ENCODE assay signal across 2 cellular contexts in the genomic region with DNA sequence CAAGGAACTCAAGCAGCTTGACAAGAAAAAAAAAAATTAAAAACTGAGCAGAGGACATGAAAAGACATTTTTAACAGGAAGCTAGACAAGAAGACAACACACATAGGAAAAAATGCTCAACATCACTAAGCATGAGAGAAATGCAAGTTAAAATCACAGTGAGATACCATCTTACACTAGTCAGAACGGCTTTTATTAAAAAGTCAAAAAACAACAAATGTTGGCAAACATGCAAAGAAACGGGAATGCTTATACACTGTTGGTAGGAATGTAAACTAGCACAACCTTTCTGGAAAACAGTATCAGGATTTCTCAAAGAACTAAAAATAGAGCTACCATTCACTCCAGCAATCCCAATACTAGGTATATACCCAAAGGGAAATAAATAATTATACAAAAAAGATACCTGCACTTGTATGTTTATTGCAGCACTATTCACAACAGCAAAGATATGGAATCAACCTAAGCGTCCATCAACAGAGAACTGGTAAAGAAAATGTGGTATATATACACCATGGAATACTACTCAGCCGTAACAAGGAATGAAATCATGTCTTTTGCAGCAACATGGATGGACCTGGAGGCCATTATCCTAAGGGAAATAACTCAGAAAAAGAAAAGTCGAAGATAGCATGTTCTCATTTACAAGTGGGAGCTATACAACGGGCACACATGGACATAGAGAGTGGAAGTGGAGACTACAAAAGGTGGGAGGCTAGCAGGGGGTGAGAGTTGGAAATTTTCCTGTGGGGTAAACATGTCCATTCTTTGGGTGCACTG.
A peak's percentile ranks its signal among the peaks of the same experiment; 100 is the strongest.
TF ChIP-seq lines count a peak whose summit lies in the region.

No MANE protein-coding gene starts in this region.

TF ChIP-seq in HEK293, 187 proteins besides CTCF, POLR2A, EP300 and RAD21:
- TF ChIP-seq ZNF146 (tag by site-specific recombination; IDR thresholded peaks at IDR 0.05) = peak; percentile 71; the same call in 1 of the 2 replicates
- TF ChIP-seq FEZF1 (tag by site-specific recombination; IDR thresholded peaks at IDR 0.05) = no peak
- TF ChIP-seq ZNF558 (tag by site-specific recombination; IDR thresholded peaks at IDR 0.05) = no peak
- TF ChIP-seq ZNF433 (tag by site-specific recombination; IDR thresholded peaks at IDR 0.05; ENCODE audit: low read depth) = no peak
- TF ChIP-seq ZNF571 (tag by site-specific recombination; IDR thresholded peaks at IDR 0.05) = no peak
- TF ChIP-seq, protein P1, sequence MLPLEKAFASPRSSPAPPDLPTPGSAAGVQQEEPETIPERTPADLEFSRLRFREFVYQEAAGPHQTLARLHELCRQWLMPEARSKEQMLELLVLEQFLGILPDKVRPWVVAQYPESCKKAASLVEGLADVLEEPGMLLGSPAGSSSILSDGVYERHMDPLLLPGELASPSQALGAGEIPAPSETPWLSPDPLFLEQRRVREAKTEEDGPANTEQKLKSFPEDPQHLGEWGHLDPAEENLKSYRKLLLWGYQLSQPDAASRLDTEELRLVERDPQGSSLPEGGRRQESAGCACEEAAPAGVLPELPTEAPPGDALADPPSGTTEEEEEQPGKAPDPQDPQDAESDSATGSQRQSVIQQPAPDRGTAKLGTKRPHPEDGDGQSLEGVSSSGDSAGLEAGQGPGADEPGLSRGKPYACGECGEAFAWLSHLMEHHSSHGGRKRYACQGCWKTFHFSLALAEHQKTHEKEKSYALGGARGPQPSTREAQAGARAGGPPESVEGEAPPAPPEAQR (tag by site-specific recombination; IDR thresholded peaks at IDR 0.05) = no peak
- TF ChIP-seq, protein P2, sequence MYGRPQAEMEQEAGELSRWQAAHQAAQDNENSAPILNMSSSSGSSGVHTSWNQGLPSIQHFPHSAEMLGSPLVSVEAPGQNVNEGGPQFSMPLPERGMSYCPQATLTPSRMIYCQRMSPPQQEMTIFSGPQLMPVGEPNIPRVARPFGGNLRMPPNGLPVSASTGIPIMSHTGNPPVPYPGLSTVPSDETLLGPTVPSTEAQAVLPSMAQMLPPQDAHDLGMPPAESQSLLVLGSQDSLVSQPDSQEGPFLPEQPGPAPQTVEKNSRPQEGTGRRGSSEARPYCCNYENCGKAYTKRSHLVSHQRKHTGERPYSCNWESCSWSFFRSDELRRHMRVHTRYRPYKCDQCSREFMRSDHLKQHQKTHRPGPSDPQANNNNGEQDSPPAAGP (tag by site-specific recombination; IDR thresholded peaks at IDR 0.05) = no peak
- no peak for TF ChIP-seq ZNF48 (tag by site-specific recombination; IDR thresholded peaks at IDR 0.05)

TF ChIP-seq in GM12878, 131 proteins besides CTCF, POLR2A, EP300 and RAD21:
- TF ChIP-seq, protein P3, sequence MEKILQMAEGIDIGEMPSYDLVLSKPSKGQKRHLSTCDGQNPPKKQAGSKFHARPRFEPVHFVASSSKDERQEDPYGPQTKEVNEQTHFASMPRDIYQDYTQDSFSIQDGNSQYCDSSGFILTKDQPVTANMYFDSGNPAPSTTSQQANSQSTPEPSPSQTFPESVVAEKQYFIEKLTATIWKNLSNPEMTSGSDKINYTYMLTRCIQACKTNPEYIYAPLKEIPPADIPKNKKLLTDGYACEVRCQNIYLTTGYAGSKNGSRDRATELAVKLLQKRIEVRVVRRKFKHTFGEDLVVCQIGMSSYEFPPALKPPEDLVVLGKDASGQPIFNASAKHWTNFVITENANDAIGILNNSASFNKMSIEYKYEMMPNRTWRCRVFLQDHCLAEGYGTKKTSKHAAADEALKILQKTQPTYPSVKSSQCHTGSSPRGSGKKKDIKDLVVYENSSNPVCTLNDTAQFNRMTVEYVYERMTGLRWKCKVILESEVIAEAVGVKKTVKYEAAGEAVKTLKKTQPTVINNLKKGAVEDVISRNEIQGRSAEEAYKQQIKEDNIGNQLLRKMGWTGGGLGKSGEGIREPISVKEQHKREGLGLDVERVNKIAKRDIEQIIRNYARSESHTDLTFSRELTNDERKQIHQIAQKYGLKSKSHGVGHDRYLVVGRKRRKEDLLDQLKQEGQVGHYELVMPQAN (conservative IDR thresholded peaks at IDR 0.05) = no peak
- TF ChIP-seq MTA3 (IDR thresholded peaks at IDR 0.05; ENCODE audit: borderline replicate concordance, low read length) = no peak
- no peak for TF ChIP-seq WRNIP1 (IDR thresholded peaks at IDR 0.05; ENCODE audit: borderline replicate concordance, low read depth, low read length)
- TF ChIP-seq SPI1 (IDR thresholded peaks at IDR 0.05; ENCODE audit: borderline replicate concordance, insufficient read depth, low read depth, low read length) = no peak
- TF ChIP-seq, protein P4, sequence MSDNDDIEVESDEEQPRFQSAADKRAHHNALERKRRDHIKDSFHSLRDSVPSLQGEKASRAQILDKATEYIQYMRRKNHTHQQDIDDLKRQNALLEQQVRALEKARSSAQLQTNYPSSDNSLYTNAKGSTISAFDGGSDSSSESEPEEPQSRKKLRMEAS (IDR thresholded peaks at IDR 0.05; ENCODE audit: low read depth, low read length) = no peak
- no peak for TF ChIP-seq PAX5 (IDR thresholded peaks at IDR 0.05; ENCODE audit: borderline replicate concordance, low read depth, low read length)
- no peak for TF ChIP-seq POLR2AphosphoS2 (IDR thresholded peaks at IDR 0.05; ENCODE audit: low read depth, low read length)
- TF ChIP-seq JUND (IDR thresholded peaks at IDR 0.05; ENCODE audit: low read depth, low read length) = no peak
- no peak for TF ChIP-seq ATF7 (IDR thresholded peaks at IDR 0.05; ENCODE audit: low read depth)
- TF ChIP-seq IKZF1 (conservative IDR thresholded peaks at IDR 0.05) = no peak
- TF ChIP-seq, protein P5, sequence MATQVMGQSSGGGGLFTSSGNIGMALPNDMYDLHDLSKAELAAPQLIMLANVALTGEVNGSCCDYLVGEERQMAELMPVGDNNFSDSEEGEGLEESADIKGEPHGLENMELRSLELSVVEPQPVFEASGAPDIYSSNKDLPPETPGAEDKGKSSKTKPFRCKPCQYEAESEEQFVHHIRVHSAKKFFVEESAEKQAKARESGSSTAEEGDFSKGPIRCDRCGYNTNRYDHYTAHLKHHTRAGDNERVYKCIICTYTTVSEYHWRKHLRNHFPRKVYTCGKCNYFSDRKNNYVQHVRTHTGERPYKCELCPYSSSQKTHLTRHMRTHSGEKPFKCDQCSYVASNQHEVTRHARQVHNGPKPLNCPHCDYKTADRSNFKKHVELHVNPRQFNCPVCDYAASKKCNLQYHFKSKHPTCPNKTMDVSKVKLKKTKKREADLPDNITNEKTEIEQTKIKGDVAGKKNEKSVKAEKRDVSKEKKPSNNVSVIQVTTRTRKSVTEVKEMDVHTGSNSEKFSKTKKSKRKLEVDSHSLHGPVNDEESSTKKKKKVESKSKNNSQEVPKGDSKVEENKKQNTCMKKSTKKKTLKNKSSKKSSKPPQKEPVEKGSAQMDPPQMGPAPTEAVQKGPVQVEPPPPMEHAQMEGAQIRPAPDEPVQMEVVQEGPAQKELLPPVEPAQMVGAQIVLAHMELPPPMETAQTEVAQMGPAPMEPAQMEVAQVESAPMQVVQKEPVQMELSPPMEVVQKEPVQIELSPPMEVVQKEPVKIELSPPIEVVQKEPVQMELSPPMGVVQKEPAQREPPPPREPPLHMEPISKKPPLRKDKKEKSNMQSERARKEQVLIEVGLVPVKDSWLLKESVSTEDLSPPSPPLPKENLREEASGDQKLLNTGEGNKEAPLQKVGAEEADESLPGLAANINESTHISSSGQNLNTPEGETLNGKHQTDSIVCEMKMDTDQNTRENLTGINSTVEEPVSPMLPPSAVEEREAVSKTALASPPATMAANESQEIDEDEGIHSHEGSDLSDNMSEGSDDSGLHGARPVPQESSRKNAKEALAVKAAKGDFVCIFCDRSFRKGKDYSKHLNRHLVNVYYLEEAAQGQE (IDR thresholded peaks at IDR 0.05; ENCODE audit: low read depth, low read length) = no peak
- TF ChIP-seq RUNX3 (IDR thresholded peaks at IDR 0.05; ENCODE audit: low read length) = no peak
- no peak for TF ChIP-seq MYC (IDR thresholded peaks at IDR 0.05; ENCODE audit: insufficient read depth, insufficient read length, insufficient replicate concordance, low read length, severe bottlenecking)
- TF ChIP-seq CEBPB (IDR thresholded peaks at IDR 0.05; ENCODE audit: borderline replicate concordance in 1 of 2, low read depth in 2 of 2, low read length in 2 of 2) = no peak
- TF ChIP-seq RFX5 (IDR thresholded peaks at IDR 0.05; ENCODE audit: low read depth, low read length) = no peak
